1 cellular context compared by ENCODE assay signal in genomic region chr3:4986611-4987373, GRCh38.
TF ChIP-seq lines count a peak whose summit lies in the region.

No MANE protein-coding gene starts in this region.

TF ChIP-seq in K562, 482 proteins besides CTCF, POLR2A, EP300 and RAD21 (continued from another document and continues in another):
- no peak for TF ChIP-seq ZBTB40 (IDR thresholded peaks at IDR 0.05)
- no peak for TF ChIP-seq ZBTB40 (CRISPR knock-in tag; IDR thresholded peaks at IDR 0.05)
- peak; percentile 49; the same call in 1 of the 2 replicates for TF ChIP-seq TCF7L2 (IDR thresholded peaks at IDR 0.05; ENCODE audit: low read depth, low read length)
- TF ChIP-seq TCF15 (CRISPR knock-in tag; IDR thresholded peaks at IDR 0.05) = 0 out of 2 replicates have a peak, but pooled peaks have one; percentile 66
- 0 out of 2 replicates have a peak, but pooled peaks have one; percentile 62 for TF ChIP-seq ETS1 (conservative IDR thresholded peaks at IDR 0.05; ENCODE audit: control insufficient read depth, low read depth, low read length)
- TF ChIP-seq SAP30 (IDR thresholded peaks at IDR 0.05; ENCODE audit: borderline replicate concordance, insufficient read depth, low read depth, low read length, poor library complexity, severe bottlenecking) = peak; percentile 39
- TF ChIP-seq NCOA4 (IDR thresholded peaks at IDR 0.05; ENCODE audit: partially characterized antibody) = no peak
- TF ChIP-seq DMBX1 (CRISPR knock-in tag; IDR thresholded peaks at IDR 0.05; ENCODE audit: borderline replicate concordance) = peak; percentile 73; the same call in 1 of the 2 replicates
- 0 out of 2 replicates have a peak, but pooled peaks have one; percentile 20 for TF ChIP-seq DIDO1 (tag; IDR thresholded peaks at IDR 0.05; ENCODE audit: low read depth)
- TF ChIP-seq LARP7 (IDR thresholded peaks at IDR 0.05) = no peak; the same call in 1 of the 2 replicates
- TF ChIP-seq ZKSCAN3 (CRISPR knock-in tag; IDR thresholded peaks at IDR 0.05) = no peak
- no peak for TF ChIP-seq ZNF124 (CRISPR knock-in tag; IDR thresholded peaks at IDR 0.05)
- TF ChIP-seq ERF (CRISPR knock-in tag; IDR thresholded peaks at IDR 0.05) = peak; percentile 82
- no peak for TF ChIP-seq ZC3H4 (CRISPR knock-in tag; IDR thresholded peaks at IDR 0.05; ENCODE audit: borderline replicate concordance)
- peak; percentile 78 for TF ChIP-seq CREB3L1 (IDR thresholded peaks at IDR 0.05; ENCODE audit: borderline replicate concordance, low read depth)
- TF ChIP-seq ARID3A (IDR thresholded peaks at IDR 0.05; ENCODE audit: borderline replicate concordance, low read depth, low read length) = no peak
- peak; percentile 86 for TF ChIP-seq MAX (CRISPR knock-in tag; IDR thresholded peaks at IDR 0.05)
- TF ChIP-seq ZFX (CRISPR knock-in tag; IDR thresholded peaks at IDR 0.05) = no peak
- TF ChIP-seq ZNF212 (CRISPR knock-in tag; IDR thresholded peaks at IDR 0.05) = 0 out of 2 replicates have a peak, but pooled peaks have one; percentile 40
- peak; percentile 71 for TF ChIP-seq TRIM28 (IDR thresholded peaks at IDR 0.05)
- peak; percentile 81; the same call in 1 of the 2 replicates for TF ChIP-seq FOXO4 (CRISPR knock-in tag; IDR thresholded peaks at IDR 0.05)
- no peak for TF ChIP-seq ASH1L (IDR thresholded peaks at IDR 0.05; ENCODE audit: borderline replicate concordance, low read depth, partially characterized antibody)
- 0 out of 2 replicates have a peak, but pooled peaks have one; percentile 10 for TF ChIP-seq DEAF1 (CRISPR knock-in tag; IDR thresholded peaks at IDR 0.05)
- TF ChIP-seq SMAD1 (IDR thresholded peaks at IDR 0.05; ENCODE audit: low read depth, low read length, partially characterized antibody) = peak; percentile 61
- peak; percentile 77 for TF ChIP-seq JUND (IDR thresholded peaks at IDR 0.05; ENCODE audit: borderline replicate concordance, low read depth, low read length)
- TF ChIP-seq JUND (tag; IDR thresholded peaks at IDR 0.05; ENCODE audit: borderline replicate concordance, low read depth, low read length) = peak; percentile 78; the same call in 2 of the 3 replicates
- TF ChIP-seq BDP1 (IDR thresholded peaks at IDR 0.05; ENCODE audit: insufficient read depth, insufficient read length) = no peak
- TF ChIP-seq ZNF24 (IDR thresholded peaks at IDR 0.05) = no peak
- peak; percentile 97 for TF ChIP-seq ATF7 (IDR thresholded peaks at IDR 0.05)
- TF ChIP-seq KAT7 (CRISPR knock-in tag; IDR thresholded peaks at IDR 0.05; ENCODE audit: borderline replicate concordance) = peak; percentile 92
- peak; percentile 66 for TF ChIP-seq MEIS2 (IDR thresholded peaks at IDR 0.05; ENCODE audit: partially characterized antibody)
- no peak for TF ChIP-seq FOXM1 (IDR thresholded peaks at IDR 0.05; ENCODE audit: low read depth)
- no peak for TF ChIP-seq FOXM1 (CRISPR knock-in tag; IDR thresholded peaks at IDR 0.05; ENCODE audit: low read depth)
- no peak for TF ChIP-seq ZNF75A (CRISPR knock-in tag; IDR thresholded peaks at IDR 0.05)
- peak; percentile 17; the same call in 1 of the 2 replicates for TF ChIP-seq CEBPB (tag; IDR thresholded peaks at IDR 0.05)
- 0 out of 2 replicates have a peak, but pooled peaks have one; percentile 79 for TF ChIP-seq PHF21A (IDR thresholded peaks at IDR 0.05; ENCODE audit: borderline replicate concordance, low read depth)
- TF ChIP-seq AFF1 (IDR thresholded peaks at IDR 0.05; ENCODE audit: low read depth in 1 of 2, partially characterized antibody in 2 of 2) = peak; percentile 56 to 62
- TF ChIP-seq EGR1 (conservative IDR thresholded peaks at IDR 0.05) = peak; percentile 88
- TF ChIP-seq NR2C2 (CRISPR knock-in tag; IDR thresholded peaks at IDR 0.05) = peak; percentile 71; the same call in 1 of the 2 replicates
- no peak for TF ChIP-seq NR2C2 (tag; IDR thresholded peaks at IDR 0.05)
